ENCODE assay signal across 11 cellular contexts in the genomic region with DNA sequence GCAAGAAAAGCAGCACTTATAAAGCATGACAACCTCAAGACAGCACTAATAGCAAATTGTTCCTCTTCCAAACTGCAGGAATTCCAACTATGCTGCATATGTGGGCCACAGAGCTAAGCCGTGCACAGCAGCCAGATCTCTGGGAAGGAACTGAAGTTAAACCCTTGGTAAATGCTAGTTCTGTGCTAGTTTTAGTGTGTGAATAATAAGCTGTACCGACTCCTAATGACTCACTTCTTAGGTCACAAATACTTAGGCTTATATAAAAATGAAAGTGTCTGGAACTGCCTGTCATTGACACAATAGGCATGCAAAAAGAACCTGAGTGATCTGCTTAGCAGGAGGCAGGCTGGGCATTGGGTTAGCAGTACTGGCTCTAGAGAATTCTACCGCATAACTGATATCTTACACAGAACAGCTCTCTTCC. TPM values are rescaled to one million over a fixed set of nuclear protein-coding genes. Genes with fewer than 3 reads are reported as not detected.
DNase-seq lines count a peak whose midpoint lies in the region; ATAC-seq and TF ChIP-seq lines count a peak whose summit lies in the region.
"Had no signal": no experiment of that assay in that cellular context is flagged by ENCODE, and none has a peak within 500 bp of the region (broad histone marks: within the 10 kb centered on the region; RNA-seq: fewer than 3 reads in every experiment).

No MANE protein-coding gene starts in this region.

- DNase-seq in AG09309 (ENCODE audit: low read depth) (peak; percentile 65), MV-4-11 (lab: John Stamatoyannopoulos, UW) (peak; percentile 31), fibroblast of the aortic adventitia (ENCODE audit: low read depth) (peak; percentile 88), omental fat pad (ENCODE audit: low spot score) (no peak), NOMO-1 treated with dmso at 0.1 percent for 144 hours (lab: John Stamatoyannopoulos, UW; ENCODE audit: unreplicated experiment) (no peak), NCI-H1092 (lab: John Stamatoyannopoulos, UW) (no peak)
- DNase-seq in stimulated activated CD4-positive, alpha-beta T cell treated with anti-CD3 and anti-CD28 coated beads, Interleukin-4, amount 100 ng/mL, for 24 hours, result no peak
- DNase-seq: activated naive CD4-positive, alpha-beta T cell treated with anti-CD3 and anti-CD28 coated beads, Interleukin-2, amount 50 U/mL, for 16 hours; H9; Kasumi-1 had no signal

- peak; percentile 90 for ATAC-seq in omental fat pad (ENCODE audit: low FRiP score)
- no peak for ATAC-seq in HG03175 (IDR thresholded peaks at IDR 0.05; ENCODE audit: unreplicated experiment)

- TF ChIP-seq CTCF in AG09309 (IDR thresholded peaks at IDR 0.05; ENCODE audit: control insufficient read depth, insufficient read depth, low read depth, low read length, missing control alignments), result no peak
- TF ChIP-seq CTCF in fibroblast of the aortic adventitia (IDR thresholded peaks at IDR 0.05; ENCODE audit: insufficient read depth, low read length), result no peak
- TF ChIP-seq CTCF in omental fat pad (IDR thresholded peaks at IDR 0.05), result no peak

- H3K4me3 ChIP-seq in AG09309 (ENCODE audit: control insufficient read depth, low read depth, low read length), result no peak overlapping the region
- no peak overlapping the region for H3K4me3 ChIP-seq in fibroblast of the aortic adventitia (ENCODE audit: low read depth, low read length)

RNA-seq across cellular contexts. Expression of a gene that starts 21.2 kb away (rescaled TPM):
- total RNA-seq in fibroblast of the aortic adventitia (ENCODE audit: low replicate concordance) (46.6 and 190 TPM in 2 replicates), omental fat pad (100 to 1,000 TPM; 129 to 170 (median 147) TPM)

RNA-seq across cellular contexts. Expression of a gene that starts 47.1 kb away (rescaled TPM):
- total RNA-seq in fibroblast of the aortic adventitia (ENCODE audit: low replicate concordance), result 68.0 and 86.5 TPM in 2 replicates
- 10 to 100 TPM; 48.5 to 81.7 (median 73.9) TPM for total RNA-seq in omental fat pad

Comparison
In these comparisons a context has a peak if more than half of its experiments do, and no peak if none do; other contexts are left out.
1. DNase-seq: peak in AG09309 (single experiment), MV-4-11 (single experiment) and fibroblast of the aortic adventitia (single experiment); none in omental fat pad (single experiment), stimulated activated CD4-positive, alpha-beta T cell treated with anti-CD3 and anti-CD28 coated beads, Interleukin-4, amount 100 ng/mL, for 24 hours (single experiment), NOMO-1 treated with dmso at 0.1 percent for 144 hours (single experiment) and NCI-H1092 (single experiment).